Comparison of ENCODE assay signal across 8 cellular contexts in the genomic region with DNA sequence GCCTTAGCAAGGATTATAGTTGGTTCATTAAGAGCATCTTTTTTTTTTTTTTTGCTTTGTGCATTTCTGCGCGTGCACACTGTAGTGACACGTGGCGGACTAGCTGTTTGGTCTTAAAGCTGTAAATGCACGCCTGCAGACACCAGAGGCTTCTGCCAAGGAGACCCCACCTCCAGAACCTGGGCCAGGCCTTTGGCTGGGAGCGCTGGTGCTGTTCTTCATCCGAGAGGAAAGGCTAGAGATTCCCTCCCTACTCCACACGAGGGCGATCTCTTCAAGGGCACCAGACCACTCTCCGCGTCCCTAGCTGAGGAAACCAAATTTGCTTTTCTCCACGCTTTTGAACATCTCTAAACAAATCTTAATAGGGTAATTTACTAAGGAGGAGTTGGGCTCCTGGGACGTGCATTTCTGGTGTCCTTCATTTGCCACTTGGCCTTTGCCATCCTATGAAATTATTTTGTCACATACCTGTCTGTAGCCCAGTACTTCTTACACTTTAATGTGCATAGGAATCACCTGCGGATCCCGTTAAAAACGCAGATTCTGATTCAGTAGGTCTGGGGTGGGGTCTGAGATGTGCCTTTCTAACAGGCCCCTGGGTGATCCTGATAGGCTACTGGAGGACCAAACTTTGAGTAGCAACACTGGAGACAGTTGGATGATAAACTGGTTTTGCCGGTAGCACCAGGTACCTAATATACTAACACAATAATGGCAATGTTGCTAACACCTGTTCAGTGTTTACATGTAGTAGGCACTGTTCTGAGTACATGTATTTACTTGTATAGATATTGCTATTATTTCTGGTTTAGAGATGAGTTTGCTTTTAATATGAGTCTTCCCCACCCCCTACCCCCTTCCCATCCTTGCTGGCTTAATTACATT. TPM values are rescaled to one million over a fixed set of nuclear protein-coding genes. Genes with fewer than 3 reads are reported as not detected.
DNase-seq lines count a peak whose midpoint lies in the region; ATAC-seq, FAIRE-seq and TF ChIP-seq lines count a peak whose summit lies in the region.

No MANE protein-coding gene starts in this region.

- no peak overlapping the region for H3K4me3 Mint-ChIP-seq in activated CD4-positive, alpha-beta memory T cell treated with anti-CD3 and anti-CD28 coated beads, Interleukin-2, amount 10 ng/mL, durations not matched to agents 7 days and 5 days
- H3K4me3 Mint-ChIP-seq in progenitor cell of endocrine pancreas (ENCODE audit: low read depth), result no peak overlapping the region

- CTCF ChIA-PET in activated CD4-positive, alpha-beta memory T cell treated with anti-CD3 and anti-CD28 coated beads, Interleukin-2, amount 10 ng/mL, durations not matched to agents 7 days and 5 days (lab: Charles Lee), result interaction anchor here (0.7 to 1.2 kb wide), 2 partner anchors 19 to 62 kb away, joined by 3 read pairs; no protein-coding TSS in a partner anchor

- H3K36me3 Mint-ChIP-seq in activated CD4-positive, alpha-beta memory T cell treated with anti-CD3 and anti-CD28 coated beads, Interleukin-2, amount 10 ng/mL, durations not matched to agents 7 days and 5 days (ENCODE audit: low read depth), result no peaks in the 10 kb centered on the region
- no peaks in the 10 kb centered on the region for H3K36me3 Mint-ChIP-seq in progenitor cell of endocrine pancreas (ENCODE audit: insufficient read depth)

- H3K4me3 ChIP-seq in AG09309 (ENCODE audit: control insufficient read depth, low read depth, low read length) (no peak overlapping the region), foreskin fibroblast (ENCODE audit: low read depth in 1 of 2, low read length in 2 of 2) (no peak overlapping the region)

- no peak for TF ChIP-seq POLR2A in GM12892 (IDR thresholded peaks at IDR 0.05; ENCODE audit: low read depth, low read length)

- peaks cover 3% of the 10 kb centered on the region for H3K9me3 Mint-ChIP-seq in activated CD4-positive, alpha-beta memory T cell treated with anti-CD3 and anti-CD28 coated beads, Interleukin-2, amount 10 ng/mL, durations not matched to agents 7 days and 5 days
- H3K9me3 Mint-ChIP-seq in progenitor cell of endocrine pancreas (ENCODE audit: low read depth), result peaks cover 12% of the 10 kb centered on the region

- FAIRE-seq in GM12892 (lab: Jason Lieb, UNC), result peak; percentile 57

- TF ChIP-seq CTCF in AG09309 (IDR thresholded peaks at IDR 0.05; ENCODE audit: control insufficient read depth, insufficient read depth, low read depth, low read length, missing control alignments) (peak; percentile 79), foreskin fibroblast (IDR thresholded peaks at IDR 0.05; ENCODE audit: low read depth, low read length) (peak; percentile 68), progenitor cell of endocrine pancreas (IDR thresholded peaks at IDR 0.05; ENCODE audit: unreplicated experiment) (peak; percentile 80)

- H3K27ac Mint-ChIP-seq in activated CD4-positive, alpha-beta memory T cell treated with anti-CD3 and anti-CD28 coated beads, Interleukin-2, amount 10 ng/mL, durations not matched to agents 7 days and 5 days, result no peak overlapping the region
- no peak overlapping the region for H3K27ac Mint-ChIP-seq in progenitor cell of endocrine pancreas

- peak; percentile 83 for ATAC-seq in HG03159 (IDR thresholded peaks at IDR 0.05; ENCODE audit: unreplicated experiment)
- no peak for ATAC-seq in GM21528 (IDR thresholded peaks at IDR 0.05; ENCODE audit: low FRiP score, unreplicated experiment)

- peaks cover 79% of the 10 kb centered on the region for H3K27me3 Mint-ChIP-seq in activated CD4-positive, alpha-beta memory T cell treated with anti-CD3 and anti-CD28 coated beads, Interleukin-2, amount 10 ng/mL, durations not matched to agents 7 days and 5 days
- H3K27me3 Mint-ChIP-seq in progenitor cell of endocrine pancreas, result peaks cover 93% of the 10 kb centered on the region

- POLR2A ChIA-PET in activated CD4-positive, alpha-beta memory T cell treated with anti-CD3 and anti-CD28 coated beads, Interleukin-2, amount 10 ng/mL, durations not matched to agents 7 days and 5 days (lab: Charles Lee), result no interaction called here

- H3K4me1 Mint-ChIP-seq in activated CD4-positive, alpha-beta memory T cell treated with anti-CD3 and anti-CD28 coated beads, Interleukin-2, amount 10 ng/mL, durations not matched to agents 7 days and 5 days, result peaks cover 11% of the 10 kb centered on the region
- peaks cover 6% of the 10 kb centered on the region for H3K4me1 Mint-ChIP-seq in progenitor cell of endocrine pancreas (ENCODE audit: low read depth)

- DNase-seq in AG09309 (ENCODE audit: low read depth) (no peak), GM12892 (ENCODE audit: insufficient read length) (peak; percentile 27), NCI-H2227 treated with DMSO at 0.1 percent for 48 hours (lab: John Stamatoyannopoulos, UW) (peak; percentile 69), foreskin fibroblast (peak; percentile 29 to 71), progenitor cell of endocrine pancreas (ENCODE audit: low spot score, unreplicated experiment) (peak; percentile 47)
- DNase-seq in activated CD4-positive, alpha-beta memory T cell treated with anti-CD3 and anti-CD28 coated beads, Interleukin-2, amount 10 ng/mL, durations not matched to agents 7 days and 5 days, result peak; percentile 39

RNA-seq across cellular contexts. Expression of gene SLC26A5, which starts 1.3 kb away (rescaled TPM):
- not detected for polyA plus RNA-seq in GM12892 (2012; ENCODE audit: missing spikeins)
- total RNA-seq in activated CD4-positive, alpha-beta memory T cell treated with anti-CD3 and anti-CD28 coated beads, Interleukin-2, amount 10 ng/mL, durations not matched to agents 7 days and 5 days, result not detected
- 0.17 TPM in 1 of 2 replicates, not detected in the other for total RNA-seq in progenitor cell of endocrine pancreas
